In the genomic region with DNA sequence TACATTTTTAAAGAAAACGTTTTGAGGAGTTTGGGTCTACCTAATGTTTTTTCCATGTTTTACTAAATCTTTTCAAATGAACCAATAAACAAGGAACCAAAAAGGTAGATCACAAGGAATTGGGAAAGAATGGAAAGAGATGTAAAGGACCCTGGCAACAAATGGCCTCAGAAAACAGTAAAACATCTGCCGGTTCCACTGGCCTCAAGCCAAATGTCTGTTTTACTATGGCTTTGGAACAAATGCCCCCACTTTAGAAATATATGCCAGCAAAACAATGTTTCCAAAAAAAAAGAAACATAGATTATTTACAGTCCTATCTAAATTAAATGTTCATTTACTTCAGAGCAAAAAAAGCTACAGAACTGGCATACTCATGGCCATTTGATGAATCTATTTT, we compare ENCODE assay signal across 1 cellular context.
TF ChIP-seq lines count a peak whose summit lies in the region.

No MANE protein-coding gene starts in this region.

TF ChIP-seq in K562, 482 proteins besides CTCF, POLR2A, EP300 and RAD21:
- no peak for TF ChIP-seq ARID1B (IDR thresholded peaks at IDR 0.05)
- peak; percentile 66 for TF ChIP-seq NFIC (IDR thresholded peaks at IDR 0.05)
